In genomic region chr11:6637871-6638270, GRCh38 we compare ENCODE assay signal across 1 cellular context.
TF ChIP-seq lines count a peak whose summit lies in the region.

No MANE protein-coding gene starts in this region.

TF ChIP-seq in liver, 16 proteins besides CTCF, POLR2A, EP300 and RAD21 (continued from another document):
- TF ChIP-seq REST (IDR thresholded peaks at IDR 0.05), result no peak
